In genomic region chr4:153367092-153367491, GRCh38 we compare ENCODE assay signal across 23 cellular contexts. TPM values are rescaled to one million over a fixed set of nuclear protein-coding genes. Genes with fewer than 3 reads are reported as not detected.
"Had no signal": no experiment of that assay in that cellular context is flagged by ENCODE, and none has a peak within 500 bp of the region (broad histone marks: within the 10 kb centered on the region; RNA-seq: fewer than 3 reads in every experiment).

No MANE protein-coding gene starts in this region.

- H3K4me3 Mint-ChIP-seq: endodermal cell; mesothelial cell of epicardium; naive thymus-derived CD8-positive, alpha-beta T cell; nephron progenitor cell had no signal

- H3K27ac ChIP-seq: epithelial cell of prostate, gastrocnemius medialis, prostate gland, sigmoid colon, thoracic aorta, tibial nerve, upper lobe of left lung, uterus had no signal

- H3K4me3 ChIP-seq: gastrocnemius medialis, lung, prostate gland, sigmoid colon, thoracic aorta, tibial nerve, upper lobe of left lung, uterus had no signal

- H3K27me3 Mint-ChIP-seq: naive thymus-derived CD8-positive, alpha-beta T cell had no signal

- H3K27me3 ChIP-seq: gastrocnemius medialis, sigmoid colon, tibial nerve, upper lobe of left lung, uterus had no signal

- H3K4me1 ChIP-seq: gastrocnemius medialis, prostate gland, sigmoid colon, tibial nerve, upper lobe of left lung, uterus had no signal

- H3K9me3 ChIP-seq: gastrocnemius medialis, prostate gland, sigmoid colon, thoracic aorta, upper lobe of left lung, uterus had no signal

- ATAC-seq: esophagus mucosa; gastrocnemius medialis; left ventricle myocardium superior; naive thymus-derived CD8-positive, alpha-beta T cell; right cardiac atrium had no signal

- H3K27ac Mint-ChIP-seq: endodermal cell, mesothelial cell of epicardium, nephron progenitor cell had no signal

- FAIRE-seq: colon, keratinocyte had no signal

- DNase-seq: effector CD8-positive, alpha-beta T cell; endodermal cell; gastrocnemius medialis; head of caudate nucleus; left ventricle myocardium superior; mesenchymal stem cell; naive thymus-derived CD8-positive, alpha-beta T cell; nephron progenitor cell; nucleus accumbens; right cardiac atrium; sigmoid colon; stimulated activated naive CD4-positive, alpha-beta T cell treated with Interleukin-2 at 50 U/mL for 16 hours; upper lobe of left lung; uterus had no signal

- H3K4me1 Mint-ChIP-seq: endodermal cell had no signal

- H3K36me3 ChIP-seq: gastrocnemius medialis, prostate gland, sigmoid colon, thoracic aorta, tibial nerve, upper lobe of left lung, uterus had no signal

RNA-seq across cellular contexts. Expression of gene MND1, which starts 22.6 kb away (rescaled TPM):
- total RNA-seq: left ventricle myocardium superior; naive thymus-derived CD8-positive, alpha-beta T cell had no signal
- polyA plus RNA-seq: naive thymus-derived CD8-positive, alpha-beta T cell had no signal
